Comparison of ENCODE assay signal across 7 cellular contexts in genomic region chr3:98732239-98733054, GRCh38. TPM values are rescaled to one million over a fixed set of nuclear protein-coding genes. Genes with fewer than 3 reads are reported as not detected.
DNase-seq lines count a peak whose midpoint lies in the region; ATAC-seq and TF ChIP-seq lines count a peak whose summit lies in the region.

No MANE protein-coding gene starts in this region.

- in situ Hi-C loops in KBM-7 (cut with MboI; ENCODE audit: low pct_unique_long_range_greater_than_20kb, low sequenced_read_pairs): no loop called here

- peaks cover 14% of the 10 kb centered on the region for H3K4me1 Mint-ChIP-seq in activated CD4-positive, alpha-beta memory T cell treated with anti-CD3 and anti-CD28 coated beads, Interleukin-2, amount 10 ng/mL, durations not matched to agents 7 days and 5 days

- intact Hi-C loops in vagina (cut with DNase I): no loop called here

- H3K4me3 ChIP-seq in GM08714 (ENCODE audit: low read length) (peak overlapping the region; percentile 93), fibroblast of pulmonary artery (replicated peaks; ENCODE audit: low read depth, low read length) (peak overlapping the region; percentile 74), vagina (peak overlapping the region; percentile 77 to 78)

- no peak for TF ChIP-seq POLR2A in vagina (IDR thresholded peaks at IDR 0.05)

- no peaks in the 10 kb centered on the region for H3K9me3 Mint-ChIP-seq in activated CD4-positive, alpha-beta memory T cell treated with anti-CD3 and anti-CD28 coated beads, Interleukin-2, amount 10 ng/mL, durations not matched to agents 7 days and 5 days

- H3K27me3 ChIP-seq in vagina: no peaks in the 10 kb centered on the region

- POLR2A ChIA-PET in activated CD4-positive, alpha-beta memory T cell treated with anti-CD3 and anti-CD28 coated beads, Interleukin-2, amount 10 ng/mL, durations not matched to agents 7 days and 5 days (lab: Charles Lee): no interaction called here

- peaks cover 6% of the 10 kb centered on the region for H3K4me1 ChIP-seq in vagina

- H3K36me3 Mint-ChIP-seq in activated CD4-positive, alpha-beta memory T cell treated with anti-CD3 and anti-CD28 coated beads, Interleukin-2, amount 10 ng/mL, durations not matched to agents 7 days and 5 days (ENCODE audit: low read depth): no peaks in the 10 kb centered on the region

- peaks cover 71% of the 10 kb centered on the region for H3K27me3 Mint-ChIP-seq in activated CD4-positive, alpha-beta memory T cell treated with anti-CD3 and anti-CD28 coated beads, Interleukin-2, amount 10 ng/mL, durations not matched to agents 7 days and 5 days

- TF ChIP-seq CTCF in fibroblast of pulmonary artery (IDR thresholded peaks at IDR 0.05; ENCODE audit: low read length, missing control alignments) (no peak), vagina (IDR thresholded peaks at IDR 0.05) (no peak)

- CTCF ChIA-PET in activated CD4-positive, alpha-beta memory T cell treated with anti-CD3 and anti-CD28 coated beads, Interleukin-2, amount 10 ng/mL, durations not matched to agents 7 days and 5 days (lab: Charles Lee): no interaction called here

- H3K36me3 ChIP-seq in vagina: no peaks in the 10 kb centered on the region

- peak overlapping the region; percentile 68 for H3K4me3 Mint-ChIP-seq in activated CD4-positive, alpha-beta memory T cell treated with anti-CD3 and anti-CD28 coated beads, Interleukin-2, amount 10 ng/mL, durations not matched to agents 7 days and 5 days

- no peaks in the 10 kb centered on the region for H3K9me3 ChIP-seq in vagina

- H3K27ac Mint-ChIP-seq in activated CD4-positive, alpha-beta memory T cell treated with anti-CD3 and anti-CD28 coated beads, Interleukin-2, amount 10 ng/mL, durations not matched to agents 7 days and 5 days: no peak overlapping the region

- H3K27ac ChIP-seq in vagina: peak overlapping the region; percentile 76

- peak; percentile 41 for ATAC-seq in GM21576 (IDR thresholded peaks at IDR 0.05; ENCODE audit: unreplicated experiment)

- DNase-seq in KBM-7 (peak; percentile 70), fibroblast of pulmonary artery (ENCODE audit: low read depth) (peak; percentile 39), myocyte (ENCODE audit: low read depth) (peak; percentile 35), vagina (ENCODE audit: extremely low spot score in 2 of 2) (no peak)
- no peak for DNase-seq in activated CD4-positive, alpha-beta memory T cell treated with anti-CD3 and anti-CD28 coated beads, Interleukin-2, amount 10 ng/mL, durations not matched to agents 7 days and 5 days

RNA-seq across cellular contexts. Expression of gene ST3GAL6, which starts 30.7 kb away (rescaled TPM):
- total RNA-seq in activated CD4-positive, alpha-beta memory T cell treated with anti-CD3 and anti-CD28 coated beads, Interleukin-2, amount 10 ng/mL, durations not matched to agents 7 days and 5 days: not detected
- 0.31 and 6.3 TPM in 2 replicates for total RNA-seq in myocyte
- polyA plus RNA-seq in myocyte (2012): 0.19 TPM
- total RNA-seq in vagina: 1.7 TPM

Comparison
In these comparisons a context has a peak if more than half of its experiments do, and no peak if none do; other contexts are left out.
1. DNase-seq: peak in KBM-7 (single experiment), fibroblast of pulmonary artery (single experiment) and myocyte (single experiment); none in activated CD4-positive, alpha-beta memory T cell treated with anti-CD3 and anti-CD28 coated beads, Interleukin-2, amount 10 ng/mL, durations not matched to agents 7 days and 5 days (single experiment) and vagina (0 of 2).
2. Peak in every context shown above with its lines, with median percentiles within 50 percentile points of each other: H3K4me3 ChIP-seq.